ENCODE assay signal across 2 cellular contexts in the genomic region with DNA sequence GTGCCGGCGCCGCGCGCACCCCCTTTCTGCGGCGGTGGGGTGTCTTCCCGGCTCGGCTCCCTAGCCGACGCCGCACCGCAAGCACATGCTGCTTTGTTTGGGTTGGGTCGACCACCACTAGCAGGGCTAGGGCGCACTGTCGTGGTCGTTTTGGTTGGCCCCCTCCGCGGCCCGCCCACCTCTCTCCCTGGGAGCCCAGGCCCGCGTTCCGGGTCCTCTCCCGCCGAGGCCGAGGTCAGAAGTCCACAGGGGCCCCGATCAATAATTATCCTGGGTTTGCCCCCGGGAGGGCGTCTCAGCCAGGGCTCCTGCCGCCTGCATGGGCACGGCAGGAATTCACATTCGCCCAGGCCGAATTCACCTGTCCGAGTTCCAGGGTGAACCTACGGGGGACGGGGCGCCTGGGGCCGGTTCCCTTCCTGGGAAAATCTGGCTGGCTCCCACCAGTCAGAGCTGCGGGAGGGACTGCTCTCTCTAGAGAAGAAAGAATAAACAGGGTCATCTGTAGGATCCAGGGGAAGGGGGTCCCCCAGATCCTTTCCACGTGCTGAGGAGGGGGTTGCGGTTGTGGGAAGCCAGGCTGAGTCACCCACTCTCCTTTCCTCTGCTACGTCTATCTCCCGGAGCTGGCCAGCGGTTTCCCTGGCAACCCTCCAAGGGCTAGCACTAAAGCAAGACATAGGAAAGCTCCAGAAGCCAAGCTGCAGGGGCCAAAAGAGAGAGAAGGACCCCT.
TF ChIP-seq lines count a peak whose summit lies in the region.

No MANE protein-coding gene starts in this region.

TF ChIP-seq in GM12891, 5 proteins besides CTCF, POLR2A, EP300 and RAD21:
- TF ChIP-seq POLR2AphosphoS5 (IDR thresholded peaks at IDR 0.05; ENCODE audit: low read depth, low read length) = no peak
- TF ChIP-seq PAX5 (IDR thresholded peaks at IDR 0.05; ENCODE audit: insufficient read depth, low read length, severe bottlenecking) = no peak
- no peak for TF ChIP-seq TAF1 (IDR thresholded peaks at IDR 0.05; ENCODE audit: low read depth, low read length)
- no peak for TF ChIP-seq POU2F2 (IDR thresholded peaks at IDR 0.05; ENCODE audit: low read depth, low read length)
- no peak for TF ChIP-seq SPI1 (IDR thresholded peaks at IDR 0.05; ENCODE audit: low read depth, low read length)

TF ChIP-seq in IMR-90, 13 proteins besides CTCF, POLR2A, EP300 and RAD21:
- TF ChIP-seq CHD1 (IDR thresholded peaks at IDR 0.05; ENCODE audit: low read depth, low read length) = no peak
- TF ChIP-seq BHLHE40 (IDR thresholded peaks at IDR 0.05; ENCODE audit: low read depth, low read length) = peak; percentile 83
- TF ChIP-seq MAZ (IDR thresholded peaks at IDR 0.05; ENCODE audit: borderline replicate concordance, low read depth, low read length) = peak; percentile 57; the same call in 1 of the 2 replicates
- no peak for TF ChIP-seq MAFK (IDR thresholded peaks at IDR 0.05; ENCODE audit: low read depth, low read length)
- peak; percentile 64; the same call in 1 of the 2 replicates for TF ChIP-seq MXI1 (IDR thresholded peaks at IDR 0.05; ENCODE audit: borderline replicate concordance, low read depth, low read length)
- TF ChIP-seq FOS (IDR thresholded peaks at IDR 0.05; ENCODE audit: low read depth, low read length) = peak; percentile 34; the same call in 1 of the 2 replicates
- TF ChIP-seq RCOR1 (IDR thresholded peaks at IDR 0.05; ENCODE audit: insufficient replicate concordance, low read length) = no peak
- no peak for TF ChIP-seq RFX5 (IDR thresholded peaks at IDR 0.05; ENCODE audit: low read depth, low read length)
- TF ChIP-seq CEBPB (IDR thresholded peaks at IDR 0.05; ENCODE audit: low read depth, low read length) = no peak
- no peak for TF ChIP-seq USF2 (IDR thresholded peaks at IDR 0.05; ENCODE audit: low read depth, low read length)
- no peak for TF ChIP-seq NFE2L2 (IDR thresholded peaks at IDR 0.05; ENCODE audit: low read depth, low read length)
- TF ChIP-seq, protein P1, sequence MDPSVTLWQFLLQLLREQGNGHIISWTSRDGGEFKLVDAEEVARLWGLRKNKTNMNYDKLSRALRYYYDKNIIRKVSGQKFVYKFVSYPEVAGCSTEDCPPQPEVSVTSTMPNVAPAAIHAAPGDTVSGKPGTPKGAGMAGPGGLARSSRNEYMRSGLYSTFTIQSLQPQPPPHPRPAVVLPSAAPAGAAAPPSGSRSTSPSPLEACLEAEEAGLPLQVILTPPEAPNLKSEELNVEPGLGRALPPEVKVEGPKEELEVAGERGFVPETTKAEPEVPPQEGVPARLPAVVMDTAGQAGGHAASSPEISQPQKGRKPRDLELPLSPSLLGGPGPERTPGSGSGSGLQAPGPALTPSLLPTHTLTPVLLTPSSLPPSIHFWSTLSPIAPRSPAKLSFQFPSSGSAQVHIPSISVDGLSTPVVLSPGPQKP (IDR thresholded peaks at IDR 0.05; ENCODE audit: borderline replicate concordance, low read depth, low read length) = no peak
- no peak for TF ChIP-seq SMC3 (IDR thresholded peaks at IDR 0.05; ENCODE audit: low read depth, low read length)
TF ChIP-seq in IMR-90: peak in this region for 4.
